Comparison of ENCODE assay signal across 22 cellular contexts in the genomic region with DNA sequence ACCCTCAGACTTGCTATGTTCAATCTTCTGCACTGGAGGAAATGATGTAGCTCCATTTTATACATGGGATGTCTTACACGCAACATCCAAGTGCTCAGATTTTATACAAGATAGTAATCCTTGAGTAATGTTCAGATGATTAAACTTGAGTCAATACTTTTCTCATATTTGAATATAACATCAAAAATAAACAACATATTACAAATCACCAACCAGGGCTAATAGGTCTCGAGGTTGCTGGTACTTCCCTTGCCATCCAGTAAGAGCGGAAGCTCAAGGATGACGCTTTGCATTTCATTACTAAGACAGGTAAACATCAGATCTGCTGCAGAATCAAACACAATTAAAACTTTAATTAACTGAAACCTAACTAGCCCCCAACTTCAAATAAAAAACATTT.
DNase-seq lines count a peak whose midpoint lies in the region; ATAC-seq, FAIRE-seq and TF ChIP-seq lines count a peak whose summit lies in the region.
"Had no signal": no experiment of that assay in that cellular context is flagged by ENCODE, and none has a peak within 500 bp of the region (broad histone marks: within the 10 kb centered on the region; RNA-seq: fewer than 3 reads in every experiment).

No MANE protein-coding gene starts in this region.

- H4K5ac ChIP-seq in IMR-90 (ENCODE audit: low read depth, low read length): no peak overlapping the region

- no peaks in the 10 kb centered on the region for H3K27me3 Mint-ChIP-seq in astrocyte (ENCODE audit: low read depth, unreplicated experiment)
- H3K27me3 Mint-ChIP-seq: CD4-positive, CD25-positive, alpha-beta regulatory T cell had no signal

- peak; percentile 43 for DNase-seq in IMR-90
- no peak for DNase-seq in astrocyte (ENCODE audit: low read depth)
- no peak for DNase-seq in stimulated activated effector memory CD8-positive, alpha-beta T cell treated with anti-CD3 and anti-CD28 coated beads, Interleukin-12 subunit alpha, Interleukin-12 subunit beta, amount 100 ng/mL, for 72 hours (ENCODE audit: low spot score in 2 of 2)
- no peak for DNase-seq in BE2C
- DNase-seq in small intestine: no peak
- no peak for DNase-seq in pons (ENCODE audit: low spot score)
- DNase-seq: 8988T; CD4-positive, CD25-positive, alpha-beta regulatory T cell; CD8-positive, alpha-beta memory T cell; COR-L47; DMS 273 treated with DMSO at 0.1 percent for 48 hours; DMS53; DND-41; EL; HFFc6 had no signal

- no peak overlapping the region for H3K23ac ChIP-seq in IMR-90 (ENCODE audit: low read depth, low read length)

- TF ChIP-seq RAD21 in IMR-90 (IDR thresholded peaks at IDR 0.05; ENCODE audit: low read length): no peak

- H3K27me3 ChIP-seq in IMR-90 (ENCODE audit: control insufficient read depth, insufficient read depth, low read length): no peaks in the 10 kb centered on the region
- H3K27me3 ChIP-seq in astrocyte (ENCODE audit: insufficient read depth, low read length): no peaks in the 10 kb centered on the region
- no peaks in the 10 kb centered on the region for H3K27me3 ChIP-seq in BE2C
- H3K27me3 ChIP-seq in small intestine (ENCODE audit: control insufficient read depth in 2 of 2, insufficient read depth in 2 of 2, low read length in 2 of 2): no peaks in the 10 kb centered on the region
- H3K27me3 ChIP-seq: BLaER1 treated with 17β-estradiol and CSF1 and Interleukin-3, amounts not matched to agents 10 nM and 100 nM had no signal

- POLR2A ChIA-PET in IMR-90 (lab: Charles Lee; ENCODE audit: unreplicated experiment): no interaction called here

- CTCF ChIA-PET in IMR-90 (lab: Yijun Ruan, JAX): interaction anchor here (0.6 kb wide), 1 partner anchor 15 kb away, joined by 3 read pairs; no protein-coding TSS in a partner anchor

- no peak overlapping the region for H4K91ac ChIP-seq in IMR-90 (ENCODE audit: insufficient read depth, low read depth, low read length)

- no peak overlapping the region for H4K8ac ChIP-seq in IMR-90 (ENCODE audit: low read depth in 2 of 2, low read length in 2 of 2)

- H3K27ac Mint-ChIP-seq in astrocyte (ENCODE audit: unreplicated experiment): peak overlapping the region; percentile 66
- peak overlapping the region; percentile 10 for H3K27ac Mint-ChIP-seq in stimulated activated effector memory CD8-positive, alpha-beta T cell treated with anti-CD3 and anti-CD28 coated beads, Interleukin-12 subunit alpha, Interleukin-12 subunit beta, amount 100 ng/mL, for 72 hours
- H3K27ac Mint-ChIP-seq: CD8-positive, alpha-beta memory T cell; GM23338; HFFc6 had no signal

- H3K56ac ChIP-seq in IMR-90 (ENCODE audit: extremely low read depth, insufficient read depth, low read length): no peak overlapping the region

- H3K27ac ChIP-seq in C4-2B (peak overlapping the region; percentile 37; the same call in 1 of the 2 replicates), IMR-90 (ENCODE audit: insufficient read depth, low read length) (no peak overlapping the region), astrocyte (ENCODE audit: low read depth, low read length) (no peak overlapping the region), small intestine (ENCODE audit: low read depth in 1 of 2, low read length in 1 of 2) (no peak overlapping the region)
- H3K27ac ChIP-seq: BLaER1 treated with 17β-estradiol and CSF1 and Interleukin-3, amounts not matched to agents 10 nM and 100 nM; HL-60 had no signal

- peak; percentile 44; the same call in 1 of the 2 replicates for ATAC-seq in IMR-90 (ENCODE audit: low read depth)
- no peak for ATAC-seq in stimulated activated effector memory CD8-positive, alpha-beta T cell treated with anti-CD3 and anti-CD28 coated beads, Interleukin-12 subunit alpha, Interleukin-12 subunit beta, amount 100 ng/mL, for 72 hours
- ATAC-seq: GM23338, HCT116 had no signal

- H2AK9ac ChIP-seq in IMR-90 (replicated peaks; ENCODE audit: low read depth, low read length, poor library complexity): no peak overlapping the region

- H3K4me1 ChIP-seq in IMR-90 (ENCODE audit: control insufficient read depth, insufficient read depth, low read length): peaks cover 6% of the 10 kb centered on the region
- H3K4me1 ChIP-seq in astrocyte (ENCODE audit: insufficient read depth, low read length): peaks cover 8% of the 10 kb centered on the region
- H3K4me1 ChIP-seq in BE2C: no peaks in the 10 kb centered on the region
- H3K4me1 ChIP-seq in small intestine (ENCODE audit: control insufficient read depth in 2 of 2, insufficient read depth in 1 of 2, low read depth in 1 of 2, low read length in 1 of 2): peaks cover 0 to 2% of the 10 kb centered on the region in 2 donors

- H3K4me3 Mint-ChIP-seq in astrocyte (ENCODE audit: unreplicated experiment): no peak overlapping the region
- H3K4me3 Mint-ChIP-seq in stimulated activated effector memory CD8-positive, alpha-beta T cell treated with anti-CD3 and anti-CD28 coated beads, Interleukin-12 subunit alpha, Interleukin-12 subunit beta, amount 100 ng/mL, for 72 hours: no peak overlapping the region
- H3K4me3 Mint-ChIP-seq: CD4-positive, CD25-positive, alpha-beta regulatory T cell; GM23338; HFFc6 had no signal

- H3K4me3 ChIP-seq in IMR-90 (ENCODE audit: insufficient read depth, low read depth, low read length): no peak overlapping the region
- no peak overlapping the region for H3K4me3 ChIP-seq in astrocyte (ENCODE audit: insufficient read depth, low read depth, low read length)
- no peak overlapping the region for H3K4me3 ChIP-seq in BE2C (ENCODE audit: low read depth, low read length)
- H3K4me3 ChIP-seq in small intestine (ENCODE audit: low read depth in 1 of 2, low read length in 2 of 2): no peak overlapping the region
- H3K4me3 ChIP-seq: BLaER1 treated with 17β-estradiol and CSF1 and Interleukin-3, amounts not matched to agents 10 nM and 100 nM; GM23338 had no signal

- peaks cover 17% of the 10 kb centered on the region for H3K9me1 ChIP-seq in IMR-90 (ENCODE audit: insufficient read depth, low read length)

- 33% methylated on average over 1 of the region's 4 CpGs; no CpG with 5 or more reads in 1 of the 2 experiments for WGBS in IMR-90 (ENCODE audit: extremely low coverage in 2 of 2, insufficient read length in 1 of 2), 2 experiments
- 95 to 99% (median 98%) methylated on average over 4 of the region's 4 CpGs for WGBS in small intestine, 3 donors

- peaks cover 15% of the 10 kb centered on the region for H4K20me1 ChIP-seq in IMR-90 (ENCODE audit: insufficient read depth, low read length)
- peaks cover 62% of the 10 kb centered on the region for H4K20me1 ChIP-seq in astrocyte (ENCODE audit: insufficient read depth, low read length)

- H3K18ac ChIP-seq in IMR-90 (ENCODE audit: low read depth, low read length): no peak overlapping the region

- H3K9ac ChIP-seq in IMR-90 (ENCODE audit: low read depth, low read length) (no peak overlapping the region), astrocyte (ENCODE audit: low read length) (no peak overlapping the region)
- H3K9ac ChIP-seq: BLaER1 treated with 17β-estradiol and CSF1 and Interleukin-3, amounts not matched to agents 10 nM and 100 nM had no signal

- H2BK15ac ChIP-seq in IMR-90 (ENCODE audit: low read depth, low read length): no peak overlapping the region

- TF ChIP-seq CTCF in C4-2B (conservative IDR thresholded peaks at IDR 0.05) (no peak), IMR-90 (conservative IDR thresholded peaks at IDR 0.05; ENCODE audit: low read depth, low read length) (no peak), astrocyte (IDR thresholded peaks at IDR 0.05; ENCODE audit: insufficient read depth, low read depth, low read length) (no peak), BE2C (IDR thresholded peaks at IDR 0.05; ENCODE audit: low read depth, low read length) (no peak)

- FAIRE-seq in astrocyte (lab: Jason Lieb, UNC) (no peak), small intestine (lab: Jason Lieb, UNC) (no peak)
- FAIRE-seq: GM12891, H54 had no signal

- H2AK5ac ChIP-seq in IMR-90 (ENCODE audit: low read depth, low read length): no peak overlapping the region

- H3K79me2 ChIP-seq in astrocyte (ENCODE audit: insufficient read depth, low read length): peaks cover 50% of the 10 kb centered on the region

- peaks cover 45 to 78% of the 10 kb centered on the region in 2 experiments for H3K79me1 ChIP-seq in IMR-90 (ENCODE audit: low read depth in 1 of 2, low read length in 2 of 2)

- H3K9me3 ChIP-seq in IMR-90 (ENCODE audit: control insufficient read depth, insufficient read depth, low read length): no peaks in the 10 kb centered on the region
- H3K9me3 ChIP-seq in astrocyte (ENCODE audit: insufficient read depth, low read depth, low read length): no peaks in the 10 kb centered on the region
- H3K9me3 ChIP-seq in BE2C: peaks cover 6% of the 10 kb centered on the region; the same call in 1 of the 2 replicates
- no peaks in the 10 kb centered on the region for H3K9me3 ChIP-seq in small intestine (ENCODE audit: control insufficient read depth, low read depth)

- H2BK120ac ChIP-seq in IMR-90 (ENCODE audit: low read depth, low read length): no peak overlapping the region

- H3K4me2 ChIP-seq in IMR-90 (ENCODE audit: low read depth, low read length) (no peak overlapping the region), astrocyte (ENCODE audit: low read length) (no peak overlapping the region)
- H3K4me2 ChIP-seq: BLaER1 treated with 17β-estradiol and CSF1 and Interleukin-3, amounts not matched to agents 10 nM and 100 nM; GM23338 had no signal

- in situ Hi-C loops in IMR-90 (cut with MboI; ENCODE audit: low sequenced_read_pairs): no loop called here

- H3K9me3 Mint-ChIP-seq in astrocyte (ENCODE audit: unreplicated experiment): peaks cover 2% of the 10 kb centered on the region
- H3K9me3 Mint-ChIP-seq in stimulated activated effector memory CD8-positive, alpha-beta T cell treated with anti-CD3 and anti-CD28 coated beads, Interleukin-12 subunit alpha, Interleukin-12 subunit beta, amount 100 ng/mL, for 72 hours: peaks cover 3% of the 10 kb centered on the region
- H3K9me3 Mint-ChIP-seq: HFFc6 had no signal

- no peak overlapping the region for H3K4ac ChIP-seq in IMR-90 (ENCODE audit: low read depth, low read length)

- no TSS peak for BruUV-seq in IMR-90 (replicated peaks; lab: Mats Ljungman, UMichigan)

- H3K36me3 ChIP-seq in IMR-90 (ENCODE audit: control insufficient read depth, insufficient read depth, low read length) (0 out of 2 replicates have a peak, but pooled peaks cover 4% of the 10 kb centered on the region), astrocyte (ENCODE audit: insufficient read depth, low read length) (no peaks in the 10 kb centered on the region), BE2C (0 out of 2 replicates have a peak, but pooled peaks cover 4% of the 10 kb centered on the region), small intestine (ENCODE audit: control insufficient read depth in 2 of 2, insufficient read depth in 2 of 2, low read length in 2 of 2) (peaks cover 0 to 10% of the 10 kb centered on the region in 2 donors)

- peaks cover 27% of the 10 kb centered on the region for H3K36me3 Mint-ChIP-seq in astrocyte (ENCODE audit: low read depth, unreplicated experiment)
- no peaks in the 10 kb centered on the region for H3K36me3 Mint-ChIP-seq in stimulated activated effector memory CD8-positive, alpha-beta T cell treated with anti-CD3 and anti-CD28 coated beads, Interleukin-12 subunit alpha, Interleukin-12 subunit beta, amount 100 ng/mL, for 72 hours

- peaks cover 13% of the 10 kb centered on the region for H3K4me1 Mint-ChIP-seq in astrocyte (ENCODE audit: low read depth, unreplicated experiment)
- H3K4me1 Mint-ChIP-seq in stimulated activated effector memory CD8-positive, alpha-beta T cell treated with anti-CD3 and anti-CD28 coated beads, Interleukin-12 subunit alpha, Interleukin-12 subunit beta, amount 100 ng/mL, for 72 hours: peaks cover 45% of the 10 kb centered on the region

- dilution Hi-C loops in IMR-90 (cut with HindIII; ENCODE audit: low sequenced_read_pairs, unreplicated experiment): no loop called here

- no peak overlapping the region for H3K14ac ChIP-seq in IMR-90 (replicated peaks; ENCODE audit: low read depth, low read length)

- H2AFZ ChIP-seq in IMR-90 (replicated peaks; ENCODE audit: low read length, poor library complexity) (no peak overlapping the region), astrocyte (ENCODE audit: low read depth, low read length) (no peak overlapping the region)
- H2AFZ ChIP-seq: GM23338 had no signal

- no peak overlapping the region for H2BK5ac ChIP-seq in IMR-90 (ENCODE audit: low read depth, low read length, poor library complexity, severe bottlenecking)

- no peak for TF ChIP-seq POLR2A in IMR-90 (IDR thresholded peaks at IDR 0.05; ENCODE audit: low read depth, low read length)

- intact Hi-C loops in IMR-90 (cut with micrococcal nuclease): no loop called here

- no peak overlapping the region for H2BK20ac ChIP-seq in IMR-90 (ENCODE audit: low read depth, low read length)
